1 cellular context compared by ENCODE assay signal in the genomic region with DNA sequence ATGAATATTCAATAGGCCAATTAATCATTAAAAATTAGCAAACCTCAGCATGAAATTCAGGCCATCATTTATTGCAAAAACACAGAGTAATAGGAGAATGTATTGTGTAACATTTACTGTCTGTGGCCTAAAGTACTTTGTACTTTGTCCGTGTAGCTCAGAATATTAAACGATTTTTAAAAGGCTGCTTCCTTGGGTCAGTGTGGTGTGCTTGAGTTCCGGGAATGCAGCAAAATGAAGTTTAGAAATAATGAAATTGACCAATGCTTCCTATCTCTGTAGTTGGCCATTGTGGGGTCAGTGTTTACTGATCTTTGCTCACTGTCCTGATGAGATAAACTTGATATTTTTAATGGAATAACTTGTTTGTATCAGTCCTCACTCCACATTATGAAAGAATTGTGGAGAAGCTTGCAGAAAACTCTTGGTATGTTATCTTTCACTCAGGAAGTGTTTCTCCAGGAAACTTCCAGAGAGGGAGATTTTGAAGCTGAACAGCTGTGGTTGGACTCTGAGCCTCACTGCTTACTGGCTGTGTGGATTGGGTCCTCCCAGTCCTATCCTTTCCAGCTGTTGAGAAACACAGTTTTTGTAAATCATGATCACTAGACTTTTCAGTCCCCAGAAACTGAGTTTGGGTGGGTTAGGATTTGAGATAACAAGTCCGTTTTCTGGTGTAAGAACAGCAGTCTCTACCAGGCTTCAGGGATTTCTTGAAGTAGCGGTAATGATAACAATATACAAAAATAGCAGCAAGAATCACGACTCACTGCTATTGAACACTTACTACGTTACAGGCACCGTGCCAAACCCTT.
A peak's percentile ranks its signal among the peaks of the same experiment; 100 is the strongest.
TF ChIP-seq lines count a peak whose summit lies in the region.

No MANE protein-coding gene starts in this region.

TF ChIP-seq in HepG2, 621 proteins besides CTCF, POLR2A, EP300 and RAD21 (continued from another document and continues in another):
- TF ChIP-seq ZNF329 (CRISPR knock-in tag; IDR thresholded peaks at IDR 0.05; ENCODE audit: low read depth) (no peak), IKZF4 (CRISPR knock-in tag; IDR thresholded peaks at IDR 0.05; ENCODE audit: borderline replicate concordance, low read depth, not compliant biosample characterization) (no peak), MIXL1 (CRISPR knock-in tag; IDR thresholded peaks at IDR 0.05) (0 out of 2 replicates have a peak, but pooled peaks have one; percentile 67), ARID2 (CRISPR knock-in tag; IDR thresholded peaks at IDR 0.05; ENCODE audit: borderline replicate concordance) (no peak), TSC22D2 (CRISPR knock-in tag; IDR thresholded peaks at IDR 0.05; ENCODE audit: borderline replicate concordance) (no peak), MAZ (IDR thresholded peaks at IDR 0.05; ENCODE audit: borderline replicate concordance, low read depth, low read length) (no peak), MAZ (CRISPR knock-in tag; IDR thresholded peaks at IDR 0.05; ENCODE audit: low read depth) (no peak), KLF12 (CRISPR knock-in tag; IDR thresholded peaks at IDR 0.05; ENCODE audit: borderline replicate concordance) (no peak), TCF12 (IDR thresholded peaks at IDR 0.05) (no peak), TCF12 (CRISPR knock-in tag; IDR thresholded peaks at IDR 0.05) (no peak), ESRRA (CRISPR knock-in tag; IDR thresholded peaks at IDR 0.05; ENCODE audit: low read depth) (no peak), ZNF468 (CRISPR knock-in tag; IDR thresholded peaks at IDR 0.05) (no peak), PRMT3 (CRISPR knock-in tag; IDR thresholded peaks at IDR 0.05; ENCODE audit: borderline replicate concordance, low read depth) (no peak), ZBTB38 (CRISPR knock-in tag; IDR thresholded peaks at IDR 0.05) (no peak), ELF4 (CRISPR knock-in tag; IDR thresholded peaks at IDR 0.05; ENCODE audit: borderline replicate concordance) (peak; percentile 54; the same call in 1 of the 2 replicates), MAFK (conservative IDR thresholded peaks at IDR 0.05 in 1 of 2, IDR thresholded peaks at IDR 0.05 in 1 of 2; ENCODE audit: low read length in 2 of 2) (peak; percentile 82 to 85), BCL3 (CRISPR knock-in tag; IDR thresholded peaks at IDR 0.05) (no peak), ZNF292 (CRISPR knock-in tag; IDR thresholded peaks at IDR 0.05; ENCODE audit: borderline replicate concordance, low read depth) (no peak), MBD4 (IDR thresholded peaks at IDR 0.05; ENCODE audit: borderline replicate concordance, low read length) (no peak), HNF1B (CRISPR knock-in tag; IDR thresholded peaks at IDR 0.05) (no peak), KMT2B (CRISPR knock-in tag; IDR thresholded peaks at IDR 0.05) (no peak), ZNF343 (CRISPR knock-in tag; IDR thresholded peaks at IDR 0.05) (no peak), PATZ1 (CRISPR knock-in tag; IDR thresholded peaks at IDR 0.05) (no peak), ZFY (CRISPR knock-in tag; IDR thresholded peaks at IDR 0.05) (no peak), ZFP82 (CRISPR knock-in tag; IDR thresholded peaks at IDR 0.05; ENCODE audit: borderline replicate concordance) (no peak), ZNF160 (CRISPR knock-in tag; IDR thresholded peaks at IDR 0.05) (no peak), ZNF644 (CRISPR knock-in tag; IDR thresholded peaks at IDR 0.05; ENCODE audit: low read depth) (peak; percentile 9; the same call in 1 of the 2 replicates), ZNF780A (CRISPR knock-in tag; IDR thresholded peaks at IDR 0.05) (no peak), KDM5B (CRISPR knock-in tag; IDR thresholded peaks at IDR 0.05; ENCODE audit: borderline replicate concordance) (no peak), ZNF7 (CRISPR knock-in tag; IDR thresholded peaks at IDR 0.05) (no peak), ZFP36 (IDR thresholded peaks at IDR 0.05; ENCODE audit: borderline replicate concordance, low read depth, low read length, partially characterized antibody) (no peak)
- TF ChIP-seq, protein P1, sequence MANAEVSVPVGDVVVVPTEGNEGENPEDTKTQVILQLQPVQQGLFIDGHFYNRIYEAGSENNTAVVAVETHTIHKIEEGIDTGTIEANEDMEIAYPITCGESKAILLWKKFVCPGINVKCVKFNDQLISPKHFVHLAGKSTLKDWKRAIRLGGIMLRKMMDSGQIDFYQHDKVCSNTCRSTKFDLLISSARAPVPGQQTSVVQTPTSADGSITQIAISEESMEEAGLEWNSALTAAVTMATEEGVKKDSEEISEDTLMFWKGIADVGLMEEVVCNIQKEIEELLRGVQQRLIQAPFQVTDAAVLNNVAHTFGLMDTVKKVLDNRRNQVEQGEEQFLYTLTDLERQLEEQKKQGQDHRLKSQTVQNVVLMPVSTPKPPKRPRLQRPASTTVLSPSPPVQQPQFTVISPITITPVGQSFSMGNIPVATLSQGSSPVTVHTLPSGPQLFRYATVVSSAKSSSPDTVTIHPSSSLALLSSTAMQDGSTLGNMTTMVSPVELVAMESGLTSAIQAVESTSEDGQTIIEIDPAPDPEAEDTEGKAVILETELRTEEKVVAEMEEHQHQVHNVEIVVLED (CRISPR knock-in tag; IDR thresholded peaks at IDR 0.05; ENCODE audit: borderline replicate concordance), result peak; percentile 27
- TF ChIP-seq, protein P2, sequence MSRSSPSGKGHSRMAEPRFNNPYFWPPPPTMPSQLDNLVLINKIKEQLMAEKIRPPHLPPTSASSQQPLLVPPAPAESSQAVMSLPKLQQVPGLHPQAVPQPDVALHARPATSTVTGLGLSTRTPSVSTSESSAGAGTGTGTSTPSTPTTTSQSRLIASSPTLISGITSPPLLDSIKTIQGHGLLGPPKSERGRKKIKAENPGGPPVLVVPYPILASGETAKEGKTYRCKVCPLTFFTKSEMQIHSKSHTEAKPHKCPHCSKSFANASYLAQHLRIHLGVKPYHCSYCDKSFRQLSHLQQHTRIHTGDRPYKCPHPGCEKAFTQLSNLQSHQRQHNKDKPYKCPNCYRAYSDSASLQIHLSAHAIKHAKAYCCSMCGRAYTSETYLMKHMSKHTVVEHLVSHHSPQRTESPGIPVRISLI (CRISPR knock-in tag; IDR thresholded peaks at IDR 0.05; ENCODE audit: borderline replicate concordance), result no peak
- TF ChIP-seq, protein P3, sequence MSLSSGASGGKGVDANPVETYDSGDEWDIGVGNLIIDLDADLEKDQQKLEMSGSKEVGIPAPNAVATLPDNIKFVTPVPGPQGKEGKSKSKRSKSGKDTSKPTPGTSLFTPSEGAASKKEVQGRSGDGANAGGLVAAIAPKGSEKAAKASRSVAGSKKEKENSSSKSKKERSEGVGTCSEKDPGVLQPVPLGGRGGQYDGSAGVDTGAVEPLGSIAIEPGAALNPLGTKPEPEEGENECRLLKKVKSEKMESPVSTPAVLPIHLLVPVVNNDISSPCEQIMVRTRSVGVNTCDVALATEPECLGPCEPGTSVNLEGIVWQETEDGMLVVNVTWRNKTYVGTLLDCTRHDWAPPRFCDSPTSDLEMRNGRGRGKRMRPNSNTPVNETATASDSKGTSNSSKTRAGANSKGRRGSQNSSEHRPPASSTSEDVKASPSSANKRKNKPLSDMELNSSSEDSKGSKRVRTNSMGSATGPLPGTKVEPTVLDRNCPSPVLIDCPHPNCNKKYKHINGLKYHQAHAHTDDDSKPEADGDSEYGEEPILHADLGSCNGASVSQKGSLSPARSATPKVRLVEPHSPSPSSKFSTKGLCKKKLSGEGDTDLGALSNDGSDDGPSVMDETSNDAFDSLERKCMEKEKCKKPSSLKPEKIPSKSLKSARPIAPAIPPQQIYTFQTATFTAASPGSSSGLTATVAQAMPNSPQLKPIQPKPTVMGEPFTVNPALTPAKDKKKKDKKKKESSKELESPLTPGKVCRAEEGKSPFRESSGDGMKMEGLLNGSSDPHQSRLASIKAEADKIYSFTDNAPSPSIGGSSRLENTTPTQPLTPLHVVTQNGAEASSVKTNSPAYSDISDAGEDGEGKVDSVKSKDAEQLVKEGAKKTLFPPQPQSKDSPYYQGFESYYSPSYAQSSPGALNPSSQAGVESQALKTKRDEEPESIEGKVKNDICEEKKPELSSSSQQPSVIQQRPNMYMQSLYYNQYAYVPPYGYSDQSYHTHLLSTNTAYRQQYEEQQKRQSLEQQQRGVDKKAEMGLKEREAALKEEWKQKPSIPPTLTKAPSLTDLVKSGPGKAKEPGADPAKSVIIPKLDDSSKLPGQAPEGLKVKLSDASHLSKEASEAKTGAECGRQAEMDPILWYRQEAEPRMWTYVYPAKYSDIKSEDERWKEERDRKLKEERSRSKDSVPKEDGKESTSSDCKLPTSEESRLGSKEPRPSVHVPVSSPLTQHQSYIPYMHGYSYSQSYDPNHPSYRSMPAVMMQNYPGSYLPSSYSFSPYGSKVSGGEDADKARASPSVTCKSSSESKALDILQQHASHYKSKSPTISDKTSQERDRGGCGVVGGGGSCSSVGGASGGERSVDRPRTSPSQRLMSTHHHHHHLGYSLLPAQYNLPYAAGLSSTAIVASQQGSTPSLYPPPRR (CRISPR knock-in tag; IDR thresholded peaks at IDR 0.05; ENCODE audit: borderline replicate concordance), result no peak
- TF ChIP-seq, protein P4, sequence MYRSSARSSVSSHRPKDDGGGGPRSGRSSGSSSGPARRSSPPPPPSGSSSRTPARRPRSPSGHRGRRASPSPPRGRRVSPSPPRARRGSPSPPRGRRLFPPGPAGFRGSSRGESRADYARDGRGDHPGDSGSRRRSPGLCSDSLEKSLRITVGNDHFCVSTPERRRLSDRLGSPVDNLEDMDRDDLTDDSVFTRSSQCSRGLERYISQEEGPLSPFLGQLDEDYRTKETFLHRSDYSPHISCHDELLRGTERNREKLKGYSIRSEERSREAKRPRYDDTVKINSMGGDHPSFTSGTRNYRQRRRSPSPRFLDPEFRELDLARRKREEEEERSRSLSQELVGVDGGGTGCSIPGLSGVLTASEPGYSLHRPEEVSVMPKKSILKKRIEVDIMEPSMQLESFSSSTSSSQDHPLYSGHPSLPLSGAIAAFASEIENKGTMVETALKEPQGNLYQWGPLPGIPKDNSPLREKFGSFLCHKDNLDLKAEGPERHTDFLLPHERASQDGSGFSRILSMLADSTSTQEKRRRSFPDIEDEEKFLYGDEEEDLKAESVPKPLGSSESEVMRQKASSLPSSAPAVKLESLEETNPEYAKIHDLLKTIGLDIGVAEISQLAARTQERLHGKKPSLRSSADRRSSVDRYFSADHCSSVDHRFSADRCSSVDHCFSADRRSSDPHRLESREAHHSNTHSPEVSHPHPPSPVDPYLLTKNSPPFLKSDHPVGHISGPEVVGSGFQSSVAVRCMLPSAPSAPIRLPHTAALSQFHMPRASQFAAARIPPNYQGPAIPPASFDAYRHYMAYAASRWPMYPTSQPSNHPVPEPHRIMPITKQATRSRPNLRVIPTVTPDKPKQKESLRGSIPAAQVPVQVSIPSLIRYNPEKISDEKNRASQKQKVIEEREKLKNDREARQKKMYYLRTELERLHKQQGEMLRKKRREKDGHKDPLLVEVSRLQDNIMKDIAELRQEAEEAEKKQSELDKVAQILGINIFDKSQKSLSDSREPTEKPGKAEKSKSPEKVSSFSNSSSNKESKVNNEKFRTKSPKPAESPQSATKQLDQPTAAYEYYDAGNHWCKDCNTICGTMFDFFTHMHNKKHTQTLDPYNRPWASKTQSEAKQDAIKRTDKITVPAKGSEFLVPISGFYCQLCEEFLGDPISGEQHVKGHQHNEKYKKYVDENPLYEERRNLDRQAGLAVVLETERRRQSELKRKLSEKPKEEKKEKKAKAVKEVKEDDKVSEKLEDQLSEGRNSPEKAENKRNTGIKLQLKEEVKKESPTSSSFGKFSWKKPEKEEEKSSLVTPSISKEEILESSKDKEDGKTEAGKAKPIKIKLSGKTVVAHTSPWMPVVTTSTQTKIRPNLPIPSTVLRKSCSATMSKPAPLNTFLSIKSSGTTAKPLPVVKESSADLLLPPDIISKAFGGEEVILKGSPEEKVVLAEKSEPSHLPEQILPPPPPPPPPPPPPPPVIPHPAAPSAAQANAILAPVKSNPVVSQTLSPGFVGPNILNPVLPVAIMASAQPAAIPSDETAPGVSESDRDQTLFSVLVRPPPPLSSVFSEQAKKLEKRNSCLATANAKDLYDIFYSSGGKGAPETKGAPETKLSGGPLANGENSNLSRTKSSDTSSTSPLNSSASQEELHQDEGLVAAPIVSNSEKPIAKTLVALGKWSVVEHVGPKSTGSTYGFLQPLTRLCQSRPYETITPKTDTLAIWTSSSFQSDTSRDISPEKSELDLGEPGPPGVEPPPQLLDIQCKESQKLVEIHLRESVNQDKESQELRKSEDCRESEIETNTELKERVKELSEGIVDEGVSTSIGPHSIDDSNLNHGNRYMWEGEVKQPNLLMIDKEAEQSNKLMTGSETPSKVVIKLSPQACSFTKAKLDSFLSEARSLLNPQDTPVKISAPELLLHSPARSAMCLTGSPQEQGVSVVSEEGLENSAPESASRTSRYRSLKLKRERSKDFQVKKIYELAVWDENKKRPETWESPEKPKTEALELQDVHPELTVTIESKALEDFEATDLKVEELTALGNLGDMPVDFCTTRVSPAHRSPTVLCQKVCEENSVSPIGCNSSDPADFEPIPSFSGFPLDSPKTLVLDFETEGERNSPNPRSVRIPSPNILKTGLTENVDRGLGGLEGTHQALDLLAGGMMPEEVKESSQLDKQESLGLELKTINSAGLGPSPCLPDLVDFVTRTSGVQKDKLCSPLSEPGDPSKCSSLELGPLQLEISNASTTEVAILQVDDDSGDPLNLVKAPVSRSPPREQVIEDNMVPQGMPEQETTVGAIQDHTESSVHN (CRISPR knock-in tag; IDR thresholded peaks at IDR 0.05), result no peak
